ENCODE assay signal across 8 cellular contexts in the genomic region with DNA sequence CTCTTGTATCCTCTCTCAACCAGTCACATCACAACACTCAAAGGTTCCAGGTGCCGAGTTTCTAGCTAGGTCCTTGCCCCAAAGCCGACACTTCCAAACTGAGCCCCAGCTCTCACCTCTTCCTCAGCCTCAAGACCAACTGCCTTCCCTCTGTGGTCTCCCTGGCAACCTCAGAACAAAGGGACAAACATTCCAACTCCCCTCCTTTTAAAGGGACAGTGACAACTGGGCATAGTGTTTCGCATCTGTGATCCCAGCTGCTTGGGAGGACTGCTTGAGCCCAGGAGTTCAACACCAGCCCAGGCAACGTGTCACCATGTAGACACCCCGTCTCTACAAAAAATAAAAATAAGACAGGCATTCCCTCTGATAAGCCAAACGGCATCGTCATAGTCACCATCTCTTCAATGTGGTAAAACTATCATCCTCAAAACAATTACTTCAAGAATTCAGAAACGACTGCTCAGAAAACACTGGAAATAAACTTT. TPM values are rescaled to one million over a fixed set of nuclear protein-coding genes. Genes with fewer than 3 reads are reported as not detected.
DNase-seq lines count a peak whose midpoint lies in the region; ATAC-seq lines count a peak whose summit lies in the region.

No MANE protein-coding gene starts in this region.

- peaks cover 0 to 38% (median 8%) of the 10 kb centered on the region in 3 donors for H3K36me3 Mint-ChIP-seq in naive thymus-derived CD8-positive, alpha-beta T cell

- no peaks in the 10 kb centered on the region for H3K9me3 Mint-ChIP-seq in naive thymus-derived CD8-positive, alpha-beta T cell

- H3K27ac Mint-ChIP-seq in naive thymus-derived CD8-positive, alpha-beta T cell, result peak overlapping the region; percentile 81 to 97 (median 94)

- H3K4me3 ChIP-seq in endocrine pancreas (ENCODE audit: control insufficient read depth, insufficient read depth, low read length), result peak overlapping the region; percentile 40

- H3K36me3 ChIP-seq in endocrine pancreas (ENCODE audit: control insufficient read depth, insufficient read depth, low read length), result peaks cover 14% of the 10 kb centered on the region

- POLR2A ChIA-PET in naive thymus-derived CD8-positive, alpha-beta T cell (lab: Charles Lee), result interaction anchor here (1.0 to 8.7 kb wide), 5 partner anchors 11 to 39 kb away, joined by 3 to 71 read pairs (median 45); a partner anchor contains a TSS

- H3K9ac ChIP-seq in endocrine pancreas (ENCODE audit: control insufficient read depth, insufficient read depth, low read length), result no peak overlapping the region

- ATAC-seq in naive thymus-derived CD8-positive, alpha-beta T cell, result peak; percentile 36 to 48
- ATAC-seq in GM18907 (IDR thresholded peaks at IDR 0.05; ENCODE audit: unreplicated experiment) (no peak), HG02763 (IDR thresholded peaks at IDR 0.05; ENCODE audit: unreplicated experiment) (no peak), HG02571 (IDR thresholded peaks at IDR 0.05; ENCODE audit: unreplicated experiment) (no peak)

- H3K4me1 ChIP-seq in endocrine pancreas (ENCODE audit: control insufficient read depth, insufficient read depth, low read length), result peaks cover 34% of the 10 kb centered on the region

- no peaks in the 10 kb centered on the region for H3K27me3 Mint-ChIP-seq in naive thymus-derived CD8-positive, alpha-beta T cell

- H3K9me3 ChIP-seq in endocrine pancreas (ENCODE audit: control insufficient read depth, low read length), result no peaks in the 10 kb centered on the region

- DNase-seq in DMS 273 (lab: John Stamatoyannopoulos, UW; ENCODE audit: unreplicated experiment) (peak; percentile 56), DMS 273 treated with DMSO at 0.1 percent for 48 hours (lab: John Stamatoyannopoulos, UW) (no peak), NCI-H748 (lab: John Stamatoyannopoulos, UW; ENCODE audit: unreplicated experiment) (peak; percentile 81)
- peak in 6 of 10 donors; percentile 40 to 53 (median 48) for DNase-seq in naive thymus-derived CD8-positive, alpha-beta T cell

- H3K4me3 Mint-ChIP-seq in naive thymus-derived CD8-positive, alpha-beta T cell, result peak overlapping the region; percentile 59 to 85 (median 78)

- H3K27me3 ChIP-seq in endocrine pancreas (ENCODE audit: control insufficient read depth, insufficient read depth, low read length), result no peaks in the 10 kb centered on the region

- H3K4me1 Mint-ChIP-seq in naive thymus-derived CD8-positive, alpha-beta T cell, result peaks cover 38 to 83% (median 82%) of the 10 kb centered on the region in 4 donors

RNA-seq across cellular contexts. Expression of a gene that starts 11.3 kb away (rescaled TPM):
- 100 to 1,000 TPM; 125 to 132 TPM for total RNA-seq in naive thymus-derived CD8-positive, alpha-beta T cell
- polyA plus RNA-seq in naive thymus-derived CD8-positive, alpha-beta T cell, result 10 to 100 TPM; 26.8 to 45.8 (median 39.7) TPM

RNA-seq across cellular contexts. Expression of a gene that starts 22.9 kb away (rescaled TPM):
- 10 to 100 TPM; 57.7 to 61.2 TPM for total RNA-seq in naive thymus-derived CD8-positive, alpha-beta T cell
- polyA plus RNA-seq in naive thymus-derived CD8-positive, alpha-beta T cell, result 10 to 100 TPM; 20.2 to 24.4 (median 21.1) TPM

RNA-seq across cellular contexts. Expression of a gene that starts 37.5 kb away (rescaled TPM):
- 10 to 100 TPM; 11.3 TPM for total RNA-seq in naive thymus-derived CD8-positive, alpha-beta T cell
- polyA plus RNA-seq in naive thymus-derived CD8-positive, alpha-beta T cell, result 1 to 10 TPM; 1.2 to 2.0 (median 1.5) TPM

RNA-seq across cellular contexts. Expression of a gene that starts 53.4 kb away (rescaled TPM):
- total RNA-seq in naive thymus-derived CD8-positive, alpha-beta T cell, result 10 to 100 TPM; 13.2 to 13.4 TPM
- polyA plus RNA-seq in naive thymus-derived CD8-positive, alpha-beta T cell, result 1 to 10 TPM; 1.0 to 2.1 (median 1.5) TPM

Comparison
In these comparisons a context has a peak if more than half of its experiments do, and no peak if none do; other contexts are left out.
1. ATAC-seq: peak in naive thymus-derived CD8-positive, alpha-beta T cell (2 of 2); none in GM18907 (single experiment), HG02763 (single experiment) and HG02571 (single experiment).